8 cellular contexts compared by ENCODE assay signal in genomic region chr1:244322791-244323521, GRCh38.
DNase-seq lines count a peak whose midpoint lies in the region; ATAC-seq and TF ChIP-seq lines count a peak whose summit lies in the region.

No MANE protein-coding gene starts in this region.

- H3K27ac Mint-ChIP-seq in stimulated activated naive CD8-positive, alpha-beta T cell treated with anti-CD3 and anti-CD28 coated beads, Interleukin-15, amount 100 ng/mL, for 72 hours: peak overlapping the region in 1 of 2 donors; percentile 53

- H3K4me3 ChIP-seq in body of pancreas: no peak overlapping the region
- H3K4me3 ChIP-seq in WERI-Rb-1 (ENCODE audit: low read depth, low read length): no peak overlapping the region

- WGBS in body of pancreas, 2 donors: 8 to 17% methylated on average over 6 of the region's 6 CpGs

- H3K4me1 ChIP-seq in body of pancreas: peaks cover 31% of the 10 kb centered on the region

- TF ChIP-seq CTCF in body of pancreas (IDR thresholded peaks at IDR 0.05): no peak
- TF ChIP-seq CTCF in WERI-Rb-1 (IDR thresholded peaks at IDR 0.05; ENCODE audit: low read depth, low read length): no peak

- TF ChIP-seq POLR2A in body of pancreas (IDR thresholded peaks at IDR 0.05): no peak

- no peaks in the 10 kb centered on the region for H3K9me3 ChIP-seq in body of pancreas
- no peaks in the 10 kb centered on the region for H3K9me3 ChIP-seq in WERI-Rb-1 (ENCODE audit: severe bottlenecking)

- intact Hi-C loops in body of pancreas (cut with DNase I): no loop called here

- peaks cover 39% of the 10 kb centered on the region for H3K4me1 Mint-ChIP-seq in stimulated activated naive CD8-positive, alpha-beta T cell treated with anti-CD3 and anti-CD28 coated beads, Interleukin-15, amount 100 ng/mL, for 72 hours

- H3K36me3 ChIP-seq in body of pancreas (replicated peaks in 1 of 2; ENCODE audit: insufficient read depth in 1 of 2, low read depth in 2 of 2) (no peaks in the 10 kb centered on the region), WERI-Rb-1 (no peaks in the 10 kb centered on the region)

- ATAC-seq in body of pancreas: peak; percentile 94
- peak; percentile 36 for ATAC-seq in stimulated activated naive CD8-positive, alpha-beta T cell treated with anti-CD3 and anti-CD28 coated beads, Interleukin-15, amount 100 ng/mL, for 72 hours
- ATAC-seq in GM18909 (IDR thresholded peaks at IDR 0.05; ENCODE audit: poor library complexity, unreplicated experiment): no peak
- no peak for ATAC-seq in GM19023 (IDR thresholded peaks at IDR 0.05; ENCODE audit: unreplicated experiment)

- H3K27me3 Mint-ChIP-seq in stimulated activated naive CD8-positive, alpha-beta T cell treated with anti-CD3 and anti-CD28 coated beads, Interleukin-15, amount 100 ng/mL, for 72 hours: no peaks in the 10 kb centered on the region

- DNase-seq in GM03348 (ENCODE audit: low spot score) (peak; percentile 89), NCI-H748 treated with DMSO at 0.1 percent for 48 hours (lab: John Stamatoyannopoulos, UW) (peak; percentile 3), body of pancreas (peak; percentile 56 to 84 (median 62)), iPS-NIHi7 (ENCODE audit: extremely low spot score) (peak; percentile 62), WERI-Rb-1 (no peak)
- peak in 1 of 2 donors; percentile 14 for DNase-seq in stimulated activated naive CD8-positive, alpha-beta T cell treated with anti-CD3 and anti-CD28 coated beads, Interleukin-15, amount 100 ng/mL, for 72 hours

- H3K4me3 Mint-ChIP-seq in stimulated activated naive CD8-positive, alpha-beta T cell treated with anti-CD3 and anti-CD28 coated beads, Interleukin-15, amount 100 ng/mL, for 72 hours: peak overlapping the region in 1 of 2 donors; percentile 74

- no peaks in the 10 kb centered on the region for H3K9me3 Mint-ChIP-seq in stimulated activated naive CD8-positive, alpha-beta T cell treated with anti-CD3 and anti-CD28 coated beads, Interleukin-15, amount 100 ng/mL, for 72 hours

- peak overlapping the region; percentile 79 to 91 (median 88) for H3K27ac ChIP-seq in body of pancreas
- H3K27ac ChIP-seq in WERI-Rb-1: no peak overlapping the region

- no peaks in the 10 kb centered on the region for H3K27me3 ChIP-seq in body of pancreas
- no peaks in the 10 kb centered on the region for H3K27me3 ChIP-seq in WERI-Rb-1 (ENCODE audit: insufficient read depth, low read depth, severe bottlenecking)

Comparison
In these comparisons a context has a peak if more than half of its experiments do, and no peak if none do; other contexts are left out.
1. ATAC-seq: peak in body of pancreas (single experiment) and stimulated activated naive CD8-positive, alpha-beta T cell treated with anti-CD3 and anti-CD28 coated beads, Interleukin-15, amount 100 ng/mL, for 72 hours (single experiment); none in GM18909 (single experiment) and GM19023 (single experiment).